1 cellular context compared by ENCODE assay signal in the genomic region with DNA sequence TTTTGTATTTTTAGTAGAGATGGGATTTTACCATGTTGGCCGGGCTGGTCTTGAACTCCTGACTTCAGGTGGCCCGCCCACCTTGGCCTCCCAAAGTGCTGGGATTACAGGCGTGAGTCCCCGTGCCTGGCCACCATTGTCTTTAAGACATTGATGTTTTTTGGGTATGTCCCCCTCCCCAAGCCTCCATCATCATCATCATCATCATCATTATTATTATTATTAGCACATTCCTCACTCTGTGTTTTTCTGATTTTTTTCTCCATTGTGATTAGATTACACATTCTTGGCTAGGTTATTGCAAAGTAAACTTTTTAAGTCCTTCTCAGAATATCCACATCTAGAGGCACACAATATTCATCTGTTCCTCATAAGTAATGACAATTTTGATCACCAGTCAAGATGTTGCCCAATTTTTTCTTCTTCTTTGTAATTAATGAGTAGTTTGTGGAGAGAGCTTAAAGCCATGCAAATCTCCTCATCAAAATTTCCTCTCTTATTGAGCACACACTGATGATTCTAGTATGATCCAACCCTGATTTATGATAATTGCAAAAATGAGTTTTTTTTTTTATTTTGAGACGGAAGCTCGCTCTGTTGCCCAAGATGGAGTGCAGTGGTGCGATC.
TF ChIP-seq lines count a peak whose summit lies in the region.

No MANE protein-coding gene starts in this region.

TF ChIP-seq in WTC11, 78 proteins besides CTCF, POLR2A, EP300 and RAD21 (continued from another document):
- TF ChIP-seq, protein P1, sequence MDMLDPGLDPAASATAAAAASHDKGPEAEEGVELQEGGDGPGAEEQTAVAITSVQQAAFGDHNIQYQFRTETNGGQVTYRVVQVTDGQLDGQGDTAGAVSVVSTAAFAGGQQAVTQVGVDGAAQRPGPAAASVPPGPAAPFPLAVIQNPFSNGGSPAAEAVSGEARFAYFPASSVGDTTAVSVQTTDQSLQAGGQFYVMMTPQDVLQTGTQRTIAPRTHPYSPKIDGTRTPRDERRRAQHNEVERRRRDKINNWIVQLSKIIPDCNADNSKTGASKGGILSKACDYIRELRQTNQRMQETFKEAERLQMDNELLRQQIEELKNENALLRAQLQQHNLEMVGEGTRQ (CRISPR knock-in tag; IDR thresholded peaks at IDR 0.05): no peak
- TF ChIP-seq ZNF219 (CRISPR knock-in tag; IDR thresholded peaks at IDR 0.05; ENCODE audit: borderline replicate concordance) (no peak), GRHL2 (CRISPR knock-in tag; IDR thresholded peaks at IDR 0.05; ENCODE audit: insufficient replicate concordance, severe bottlenecking) (no peak), ZNF138 (CRISPR knock-in tag; conservative IDR thresholded peaks at IDR 0.05) (no peak), CREM (CRISPR knock-in tag; IDR thresholded peaks at IDR 0.05) (no peak), TP53 (CRISPR knock-in tag; IDR thresholded peaks at IDR 0.05) (no peak), ETV6 (CRISPR knock-in tag; IDR thresholded peaks at IDR 0.05) (no peak)
- TF ChIP-seq, protein P2, sequence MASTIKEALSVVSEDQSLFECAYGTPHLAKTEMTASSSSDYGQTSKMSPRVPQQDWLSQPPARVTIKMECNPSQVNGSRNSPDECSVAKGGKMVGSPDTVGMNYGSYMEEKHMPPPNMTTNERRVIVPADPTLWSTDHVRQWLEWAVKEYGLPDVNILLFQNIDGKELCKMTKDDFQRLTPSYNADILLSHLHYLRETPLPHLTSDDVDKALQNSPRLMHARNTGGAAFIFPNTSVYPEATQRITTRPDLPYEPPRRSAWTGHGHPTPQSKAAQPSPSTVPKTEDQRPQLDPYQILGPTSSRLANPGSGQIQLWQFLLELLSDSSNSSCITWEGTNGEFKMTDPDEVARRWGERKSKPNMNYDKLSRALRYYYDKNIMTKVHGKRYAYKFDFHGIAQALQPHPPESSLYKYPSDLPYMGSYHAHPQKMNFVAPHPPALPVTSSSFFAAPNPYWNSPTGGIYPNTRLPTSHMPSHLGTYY (CRISPR knock-in tag; IDR thresholded peaks at IDR 0.05): no peak
